Comparison of ENCODE assay signal across 9 cellular contexts in genomic region chr6:52512199-52512598, GRCh38.
DNase-seq lines count a peak whose midpoint lies in the region; ATAC-seq and TF ChIP-seq lines count a peak whose summit lies in the region.
"Had no signal": no experiment of that assay in that cellular context is flagged by ENCODE, and none has a peak within 500 bp of the region (broad histone marks: within the 10 kb centered on the region; RNA-seq: fewer than 3 reads in every experiment).

No MANE protein-coding gene starts in this region.

- peaks cover 28% of the 10 kb centered on the region; the same call in 1 of the 2 replicates for H3K79me2 ChIP-seq in SK-N-SH (ENCODE audit: insufficient read depth)

- CTCF ChIA-PET in SK-N-SH (lab: Yijun Ruan, JAX) = interaction anchor here (0.7 kb wide), 1 partner anchor 38 kb away, joined by 3 read pairs; no protein-coding TSS in a partner anchor

- H3K27me3 ChIP-seq in SK-N-SH (ENCODE audit: insufficient read depth) (no peaks in the 10 kb centered on the region), ovary (no peaks in the 10 kb centered on the region)

- H3K4me1 ChIP-seq in SK-N-SH (ENCODE audit: control insufficient read depth in 1 of 2, insufficient read depth in 2 of 2, low read depth in 1 of 2, low read length in 1 of 2) = peaks cover 26 to 50% of the 10 kb centered on the region in 2 experiments
- peaks cover 21% of the 10 kb centered on the region for H3K4me1 ChIP-seq in ovary (ENCODE audit: insufficient read depth)

- H3K9me2 ChIP-seq in SK-N-SH = no peaks in the 10 kb centered on the region

- peak overlapping the region; percentile 58; the same call in 1 of the 2 replicates for H3K9ac ChIP-seq in SK-N-SH

- 13% methylated on average over 3 of the region's 4 CpGs for WGBS in SK-N-SH (ENCODE audit: low lambda C conversion rate)
- WGBS in ovary, 3 donors = 0 to 4% (median 4%) methylated on average over 4 of the region's 4 CpGs

- peaks cover 30% of the 10 kb centered on the region for H3F3A ChIP-seq in SK-N-SH (replicated peaks; ENCODE audit: insufficient read depth)

- TF ChIP-seq POLR2A in ovary (IDR thresholded peaks at IDR 0.05) = no peak

- TF ChIP-seq CTCF in AG10803 (conservative IDR thresholded peaks at IDR 0.05; ENCODE audit: low read length) (no peak), SK-N-SH (IDR thresholded peaks at IDR 0.05) (no peak), ovary (IDR thresholded peaks at IDR 0.05) (no peak)

- H3K4me2 ChIP-seq in SK-N-SH = peak overlapping the region; percentile 48; the same call in 1 of the 2 replicates

- H3K27ac ChIP-seq in SK-N-SH (ENCODE audit: low read depth in 2 of 2, low read length in 1 of 2) = peak overlapping the region; percentile 83 to 92
- peak overlapping the region; percentile 57 to 75 for H3K27ac ChIP-seq in ovary

- DNase-seq in AG10803 (ENCODE audit: low read depth) (peak; percentile 86), SK-N-SH (no peak), fibroblast of the conjunctiva (ENCODE audit: low read depth) (peak; percentile 88), ovary (peak; percentile 59 to 74 (median 70)), cerebellar cortex (ENCODE audit: low spot score) (no peak)
- DNase-seq: NCI-H2081 had no signal

- TF ChIP-seq EP300 in SK-N-SH (IDR thresholded peaks at IDR 0.05; ENCODE audit: borderline replicate concordance in 1 of 2, low read depth in 1 of 2, low read length in 1 of 2) (peak in 1 of 2 experiments; percentile 53; a peak in 1 of 4 replicates), ovary (IDR thresholded peaks at IDR 0.05) (no peak)

- no peak for TF ChIP-seq RAD21 in SK-N-SH (IDR thresholded peaks at IDR 0.05; ENCODE audit: low read length)

- intact Hi-C loops in ovary (cut with DNase I) = loop anchor here in 3 of 4 donors (5.0 to 10.0 kb wide), 3 partner anchors 63 to 90 kb away; partner anchors contain the start of genes EFHC1 (in 2 of the 3) and TRAM2 (in 2 of the 3)

- peaks cover 67 to 73% of the 10 kb centered on the region in 2 experiments for H3K36me3 ChIP-seq in SK-N-SH (replicated peaks in 1 of 2; ENCODE audit: control insufficient read depth in 1 of 2, insufficient read depth in 2 of 2, low read length in 1 of 2)
- H3K36me3 ChIP-seq in ovary = no peaks in the 10 kb centered on the region

- H3K4me3 ChIP-seq in AG10803 (ENCODE audit: low read length) = no peak overlapping the region
- H3K4me3 ChIP-seq in SK-N-SH (ENCODE audit: low read depth in 2 of 2, low read length in 1 of 2) = no peak overlapping the region
- no peak overlapping the region for H3K4me3 ChIP-seq in ovary

- POLR2A ChIA-PET in SK-N-SH (lab: Yijun Ruan, JAX) = no interaction called here

- H2AFZ ChIP-seq in SK-N-SH (ENCODE audit: low read depth) = 0 out of 2 replicates have a peak overlapping the region, but pooled peaks have one; percentile 7

- ATAC-seq in GM21360 (IDR thresholded peaks at IDR 0.05; ENCODE audit: unreplicated experiment) = no peak
- no peak for ATAC-seq in GM19328 (IDR thresholded peaks at IDR 0.05; ENCODE audit: unreplicated experiment)
- ATAC-seq in GM21737 (IDR thresholded peaks at IDR 0.05; ENCODE audit: unreplicated experiment) = no peak

- H4K20me1 ChIP-seq in SK-N-SH (ENCODE audit: insufficient read depth) = no peaks in the 10 kb centered on the region

- H3K9me3 ChIP-seq in SK-N-SH (no peaks in the 10 kb centered on the region), ovary (no peaks in the 10 kb centered on the region)

TF ChIP-seq in SK-N-SH, 30 proteins besides CTCF, POLR2A, EP300 and RAD21:
- peak; percentile 78 for TF ChIP-seq MAX (IDR thresholded peaks at IDR 0.05; ENCODE audit: low read depth)
- TF ChIP-seq TAF1 (IDR thresholded peaks at IDR 0.05; ENCODE audit: borderline replicate concordance, low read depth, low read length) = no peak
- TF ChIP-seq FOSL2 (IDR thresholded peaks at IDR 0.05; ENCODE audit: borderline replicate concordance, low read depth) = peak; percentile 83; the same call in 1 of the 2 replicates
- no peak for TF ChIP-seq GATA2 (CRISPR knock-in tag; IDR thresholded peaks at IDR 0.05)
- no peak for TF ChIP-seq USF1 (IDR thresholded peaks at IDR 0.05; ENCODE audit: borderline replicate concordance, low read depth)
- peak; percentile 44 for TF ChIP-seq NFIC (IDR thresholded peaks at IDR 0.05; ENCODE audit: borderline replicate concordance)
- TF ChIP-seq REST (IDR thresholded peaks at IDR 0.05; ENCODE audit: low read depth, low read length) = peak; percentile 62
- TF ChIP-seq PBX3 (IDR thresholded peaks at IDR 0.05) = peak; percentile 42; the same call in 1 of the 2 replicates
- no peak for TF ChIP-seq CHD2 (IDR thresholded peaks at IDR 0.05; ENCODE audit: low read length, partially characterized antibody)
- TF ChIP-seq TCF12 (IDR thresholded peaks at IDR 0.05) = peak; percentile 76
- TF ChIP-seq JUND (IDR thresholded peaks at IDR 0.05) = peak; percentile 80
- TF ChIP-seq SMC3 (IDR thresholded peaks at IDR 0.05; ENCODE audit: low read depth, low read length) = no peak
- no peak for TF ChIP-seq EZH2phosphoT487 (IDR thresholded peaks at IDR 0.05; ENCODE audit: borderline replicate concordance, low read depth)
- TF ChIP-seq MXI1 (IDR thresholded peaks at IDR 0.05; ENCODE audit: low read depth, low read length) = no peak
TF ChIP-seq in SK-N-SH: peak in this region for 7.

Comparison
In these comparisons a context has a peak if more than half of its experiments do, and no peak if none do; other contexts are left out.
1. DNase-seq: peak in AG10803 (single experiment), fibroblast of the conjunctiva (single experiment) and ovary (5 of 5); none in SK-N-SH (single experiment) and cerebellar cortex (single experiment).